Comparison of ENCODE assay signal across 26 cellular contexts in genomic region chr20:38547288-38547825, GRCh38. TPM values are rescaled to one million over a fixed set of nuclear protein-coding genes. Genes with fewer than 3 reads are reported as not detected.
DNase-seq lines count a peak whose midpoint lies in the region; ATAC-seq, FAIRE-seq and TF ChIP-seq lines count a peak whose summit lies in the region.
"Had no signal": no experiment of that assay in that cellular context is flagged by ENCODE, and none has a peak within 500 bp of the region (broad histone marks: within the 10 kb centered on the region; RNA-seq: fewer than 3 reads in every experiment).

No MANE protein-coding gene starts in this region.

- H3K4me1 Mint-ChIP-seq in CD4-positive, alpha-beta memory T cell, result peaks cover 5 to 15% (median 13%) of the 10 kb centered on the region in 4 donors
- no peaks in the 10 kb centered on the region for H3K4me1 Mint-ChIP-seq in chondrocyte (ENCODE audit: low read depth)
- H3K4me1 Mint-ChIP-seq: GM23338, H9 had no signal

- no peak overlapping the region for H3K27ac ChIP-seq in CD4-positive, alpha-beta memory T cell (ENCODE audit: low read depth, low read length)
- H3K27ac ChIP-seq in PC-3 (ENCODE audit: low read length) (no peak overlapping the region), temporal lobe (ENCODE audit: low read depth, low read length) (peak overlapping the region; percentile 27)
- H3K27ac ChIP-seq: A549, C4-2B, PC-9, SJSA1 had no signal

- POLR2A ChIA-PET in CD4-positive, alpha-beta memory T cell (lab: Charles Lee; ENCODE audit: partially characterized antibody), result no interaction called here
- POLR2A ChIA-PET in PC-3 (lab: Charles Lee; ENCODE audit: unreplicated experiment), result interaction anchor here (0.6 kb wide), 1 partner anchor 112 kb away, joined by 3 read pairs; the partner anchor contains the start of gene SNHG17

- no peak overlapping the region for H3K4me3 ChIP-seq in CD4-positive, alpha-beta memory T cell (ENCODE audit: low read length in 2 of 2)
- H3K4me3 ChIP-seq in PC-3 (ENCODE audit: low read length), result no peak overlapping the region
- H3K4me3 ChIP-seq: A549, GM23338, PC-9, SJSA1 had no signal

- TF ChIP-seq CTCF in PC-3 (conservative IDR thresholded peaks at IDR 0.05; ENCODE audit: low read depth, low read length) (no peak), chondrocyte (IDR thresholded peaks at IDR 0.05) (no peak)

- peaks cover 8% of the 10 kb centered on the region; the same call in 1 of the 2 replicates for H4K20me1 ChIP-seq in PC-3 (ENCODE audit: low read length)

- no peak for DNase-seq in CD4-positive, alpha-beta memory T cell
- DNase-seq in PC-3, result peak; percentile 62
- no peak for DNase-seq in chondrocyte (ENCODE audit: low spot score)
- DNase-seq in GM19239 (ENCODE audit: insufficient read length, low spot score), result no peak
- DNase-seq: AML-193; DMS153; DND-41; H9; KBM-7; MM.1S; NCI-H2029; NCI-H446 treated with DMSO at 0.1 percent for 48 hours; NCI-H526; NCI-H82; NK-92 treated with Interleukin-12 subunit alpha and Interleukin-12 subunit beta, amount 100 ng/mL, for 24 hours; PC-9 had no signal

- CTCF ChIA-PET in CD4-positive, alpha-beta memory T cell (lab: Charles Lee; ENCODE audit: partially characterized antibody), result no interaction called here
- CTCF ChIA-PET in PC-3 (lab: Charles Lee), result interaction anchor here (0.7 kb wide), 1 partner anchor 160 kb away, joined by 3 read pairs; no protein-coding TSS in a partner anchor

- no peaks in the 10 kb centered on the region for H3K9me3 ChIP-seq in CD4-positive, alpha-beta memory T cell (ENCODE audit: control insufficient read depth in 1 of 2, low read length in 2 of 2)
- no peaks in the 10 kb centered on the region for H3K9me3 ChIP-seq in PC-3 (ENCODE audit: low read length)
- H3K9me3 ChIP-seq: A549, SJSA1 had no signal

- H3K9me3 Mint-ChIP-seq in CD4-positive, alpha-beta memory T cell, result no peaks in the 10 kb centered on the region
- H3K9me3 Mint-ChIP-seq in chondrocyte (ENCODE audit: low read depth), result no peaks in the 10 kb centered on the region
- H3K9me3 Mint-ChIP-seq: GM23338, H9 had no signal

- no peaks in the 10 kb centered on the region for H3K79me2 ChIP-seq in PC-3 (ENCODE audit: low read length)

- no peak overlapping the region for H3K4me2 ChIP-seq in PC-3 (ENCODE audit: low read length)
- H3K4me2 ChIP-seq: A549, GM23338, PC-9 had no signal

- no peak overlapping the region for H3K4me3 Mint-ChIP-seq in CD4-positive, alpha-beta memory T cell
- no peak overlapping the region for H3K4me3 Mint-ChIP-seq in chondrocyte (ENCODE audit: unreplicated experiment)
- H3K4me3 Mint-ChIP-seq: GM23338, H9 had no signal

- no peak for FAIRE-seq in GM19239 (lab: Jason Lieb, UNC)
- FAIRE-seq: A549 had no signal

- BruUV-seq in PC-3 (replicated peaks; lab: Mats Ljungman, UMichigan), result no TSS peak

- peak overlapping the region in 4 of 7 donors; percentile 13 to 87 (median 68) for H3K27ac Mint-ChIP-seq in CD4-positive, alpha-beta memory T cell
- H3K27ac Mint-ChIP-seq in chondrocyte (ENCODE audit: unreplicated experiment), result peak overlapping the region; percentile 3
- H3K27ac Mint-ChIP-seq: GM23338 had no signal

- H3K9ac ChIP-seq in PC-3 (ENCODE audit: low read length), result no peak overlapping the region

- H3K4me1 ChIP-seq in CD4-positive, alpha-beta memory T cell (ENCODE audit: insufficient read depth, low read length), result peaks cover 5% of the 10 kb centered on the region
- H3K4me1 ChIP-seq in PC-3 (ENCODE audit: insufficient read depth, low read length), result peaks cover 13% of the 10 kb centered on the region
- H3K4me1 ChIP-seq: A549, SJSA1 had no signal

- ATAC-seq in PC-3 (peak; percentile 97), GM21786 (IDR thresholded peaks at IDR 0.05; ENCODE audit: unreplicated experiment) (no peak), GM18511 (IDR thresholded peaks at IDR 0.05; ENCODE audit: unreplicated experiment) (no peak)
- ATAC-seq: A549, GM23338, Right ventricle myocardium inferior had no signal

- peaks cover 44 to 65% of the 10 kb centered on the region in 2 donors for H3K36me3 Mint-ChIP-seq in CD4-positive, alpha-beta memory T cell
- H3K36me3 Mint-ChIP-seq in chondrocyte (ENCODE audit: low read depth), result peaks cover 38% of the 10 kb centered on the region

- no peaks in the 10 kb centered on the region for H3K9me2 ChIP-seq in PC-3 (replicated peaks; ENCODE audit: low read length)

- no peaks in the 10 kb centered on the region for H3K27me3 ChIP-seq in CD4-positive, alpha-beta memory T cell (ENCODE audit: insufficient read depth, low read length)
- H3K27me3 ChIP-seq in PC-3 (ENCODE audit: low read length), result no peaks in the 10 kb centered on the region
- H3K27me3 ChIP-seq: SJSA1 had no signal

- no peaks in the 10 kb centered on the region for H3K27me3 Mint-ChIP-seq in CD4-positive, alpha-beta memory T cell
- H3K27me3 Mint-ChIP-seq in chondrocyte (ENCODE audit: low read depth), result no peaks in the 10 kb centered on the region

- H3K36me3 ChIP-seq in CD4-positive, alpha-beta memory T cell (ENCODE audit: insufficient read depth, low read length), result peaks cover 30% of the 10 kb centered on the region
- peaks cover 29% of the 10 kb centered on the region for H3K36me3 ChIP-seq in PC-3 (ENCODE audit: low read depth, low read length)

- intact Hi-C loops in CD4-positive, alpha-beta memory T cell (cut with micrococcal nuclease), result no loop called here
- intact Hi-C loops in PC-3 (cut with micrococcal nuclease), result no loop called here

- no peaks in the 10 kb centered on the region for H3F3A ChIP-seq in PC-3 (ENCODE audit: low read length, unreplicated experiment)

- no peak overlapping the region for H2AFZ ChIP-seq in PC-3 (ENCODE audit: low read length)
- H2AFZ ChIP-seq: GM23338, PC-9 had no signal

RNA-seq across cellular contexts. Expression of gene ADIG, which starts 33.6 kb away (rescaled TPM):
- total RNA-seq in CD4-positive, alpha-beta memory T cell, result not detected
- not detected for polyA plus RNA-seq in CD4-positive, alpha-beta memory T cell
- total RNA-seq in PC-3 (2014; rRNA removed), result not detected in 2 replicates
- total RNA-seq in chondrocyte, result not detected in 3 replicates
- total RNA-seq in temporal lobe, result not detected
- total RNA-seq: GM23338, H9, LHCN-M2, PC-9, RPMI7951, SJSA1 had no signal
- polyA plus RNA-seq: A549, GM23338 had no signal

RNA-seq across cellular contexts. Expression of gene ARHGAP40, which starts 54.3 kb away (rescaled TPM):
- not detected for total RNA-seq in CD4-positive, alpha-beta memory T cell
- not detected for polyA plus RNA-seq in CD4-positive, alpha-beta memory T cell
- total RNA-seq in PC-3 (2014; rRNA removed) (not detected in 2 replicates), chondrocyte (not detected in 3 replicates), temporal lobe (not detected)
- total RNA-seq: LHCN-M2, Right ventricle myocardium inferior, RPMI7951, SJSA1 had no signal
- polyA plus RNA-seq: A549, GM23338 had no signal
